ENCODE assay signal across 10 cellular contexts in the genomic region with DNA sequence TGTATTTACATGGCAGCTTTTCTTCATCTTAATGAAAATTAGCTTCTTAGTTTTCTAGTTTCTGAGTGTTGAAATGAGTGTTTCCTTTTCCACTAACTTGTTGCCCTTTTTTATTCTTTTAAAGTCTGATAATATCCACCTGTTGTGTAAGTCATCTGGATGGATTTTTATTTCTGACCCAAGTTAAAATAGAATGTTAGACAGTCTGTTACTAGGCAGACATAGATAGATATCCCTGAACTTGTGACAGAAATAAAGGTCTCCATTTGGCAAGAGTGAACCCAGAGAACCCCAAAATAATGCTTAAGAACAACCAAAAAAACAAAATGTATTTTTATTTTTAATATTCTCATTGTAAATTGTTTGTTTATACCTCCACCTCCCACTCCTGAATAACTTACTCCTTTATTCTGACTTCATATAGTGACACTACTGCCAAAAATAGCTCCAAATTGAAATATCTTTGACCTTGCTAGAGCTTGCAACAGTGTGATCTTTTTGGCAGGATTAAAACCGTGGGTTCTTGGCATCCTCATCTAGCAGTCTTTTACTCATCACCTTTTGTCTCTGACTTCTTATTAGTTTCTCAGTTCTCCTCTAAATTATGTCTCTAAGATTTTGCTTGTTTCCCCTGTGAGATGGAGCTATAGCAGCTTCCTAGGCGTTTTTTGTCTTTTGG. TPM values are rescaled to one million over a fixed set of nuclear protein-coding genes. Genes with fewer than 3 reads are reported as not detected.
A peak's percentile ranks its signal among the peaks of the same experiment; 100 is the strongest.
DNase-seq lines count a peak whose midpoint lies in the region; ATAC-seq and TF ChIP-seq lines count a peak whose summit lies in the region.
"Had no signal": no experiment of that assay in that cellular context is flagged by ENCODE, and none has a peak within 500 bp of the region (broad histone marks: within the 10 kb centered on the region; RNA-seq: fewer than 3 reads in every experiment).

No MANE protein-coding gene starts in this region.

- no peaks in the 10 kb centered on the region for H3K27me3 ChIP-seq in CD4-positive, CD25-positive, alpha-beta regulatory T cell (ENCODE audit: control insufficient read depth, insufficient read depth, low read length)

- no peaks in the 10 kb centered on the region for H3K9me3 Mint-ChIP-seq in CD4-positive, CD25-positive, alpha-beta regulatory T cell
- H3K9me3 Mint-ChIP-seq in endothelial cell (ENCODE audit: unreplicated experiment) = no peaks in the 10 kb centered on the region
- H3K9me3 Mint-ChIP-seq in naive thymus-derived CD8-positive, alpha-beta T cell = no peaks in the 10 kb centered on the region

- no peak overlapping the region for H3K4me3 Mint-ChIP-seq in CD4-positive, CD25-positive, alpha-beta regulatory T cell
- no peak overlapping the region for H3K4me3 Mint-ChIP-seq in endothelial cell (ENCODE audit: unreplicated experiment)
- no peak overlapping the region for H3K4me3 Mint-ChIP-seq in naive thymus-derived CD8-positive, alpha-beta T cell

- peaks cover 10% of the 10 kb centered on the region for H3K36me3 Mint-ChIP-seq in CD4-positive, CD25-positive, alpha-beta regulatory T cell
- H3K36me3 Mint-ChIP-seq in endothelial cell (ENCODE audit: low read depth, unreplicated experiment) = peaks cover 1% of the 10 kb centered on the region
- H3K36me3 Mint-ChIP-seq in naive thymus-derived CD8-positive, alpha-beta T cell = peaks cover 0 to 47% (median 0%) of the 10 kb centered on the region in 3 donors

- TF ChIP-seq CTCF in endothelial cell (IDR thresholded peaks at IDR 0.05; ENCODE audit: unreplicated experiment) = no peak

- no peak for ATAC-seq in CD4-positive, CD25-positive, alpha-beta regulatory T cell (ENCODE audit: low read depth in 2 of 2)
- no peak for ATAC-seq in naive thymus-derived CD8-positive, alpha-beta T cell
- ATAC-seq in GM21528 (IDR thresholded peaks at IDR 0.05; ENCODE audit: low FRiP score, unreplicated experiment) = no peak
- ATAC-seq in GM21786 (IDR thresholded peaks at IDR 0.05; ENCODE audit: unreplicated experiment) = no peak

- peaks cover 7 to 31% (median 23%) of the 10 kb centered on the region in 4 donors for H3K4me1 Mint-ChIP-seq in CD4-positive, CD25-positive, alpha-beta regulatory T cell
- peaks cover 4% of the 10 kb centered on the region for H3K4me1 Mint-ChIP-seq in endothelial cell (ENCODE audit: unreplicated experiment)
- H3K4me1 Mint-ChIP-seq in naive thymus-derived CD8-positive, alpha-beta T cell = peaks cover 3 to 24% (median 15%) of the 10 kb centered on the region in 4 donors

- H3K27ac ChIP-seq in CD4-positive, CD25-positive, alpha-beta regulatory T cell (ENCODE audit: insufficient read depth, low read length, poor library complexity, severe bottlenecking) = peak overlapping the region; percentile 51

- POLR2A ChIA-PET in naive thymus-derived CD8-positive, alpha-beta T cell (lab: Charles Lee) = interaction anchor here (1.1 kb wide), 1 partner anchor 28 kb away, joined by 3 read pairs; no protein-coding TSS in a partner anchor

- no peaks in the 10 kb centered on the region for H3K27me3 Mint-ChIP-seq in CD4-positive, CD25-positive, alpha-beta regulatory T cell
- H3K27me3 Mint-ChIP-seq in endothelial cell (ENCODE audit: unreplicated experiment) = no peaks in the 10 kb centered on the region
- H3K27me3 Mint-ChIP-seq in naive thymus-derived CD8-positive, alpha-beta T cell = no peaks in the 10 kb centered on the region

- H3K4me3 ChIP-seq in CD4-positive, CD25-positive, alpha-beta regulatory T cell (ENCODE audit: low read depth, low read length) = no peak overlapping the region

- no peak for DNase-seq in CD4-positive, CD25-positive, alpha-beta regulatory T cell
- DNase-seq in NCI-H446 treated with DMSO at 0.1 percent for 48 hours (lab: John Stamatoyannopoulos, UW) (peak; percentile 35), endothelial cell (ENCODE audit: low spot score) (no peak), A172 (ENCODE audit: low spot score) (no peak)
- DNase-seq in naive thymus-derived CD8-positive, alpha-beta T cell = no peak
- DNase-seq in stimulated activated CD4-positive, alpha-beta T cell treated with anti-CD3 and anti-CD28 coated beads, Interleukin-4, amount 100 ng/mL, for 1 hour = no peak
- DNase-seq: Calu3, NCI-H2081 treated with DMSO at 0.1 percent for 48 hours had no signal

- H3K4me1 ChIP-seq in CD4-positive, CD25-positive, alpha-beta regulatory T cell (ENCODE audit: control insufficient read depth, insufficient read depth, low read length, poor library complexity, severe bottlenecking) = no peaks in the 10 kb centered on the region

- no peaks in the 10 kb centered on the region for H3K9me3 ChIP-seq in CD4-positive, CD25-positive, alpha-beta regulatory T cell (ENCODE audit: control insufficient read depth in 2 of 2, low read length in 2 of 2)

- peaks cover 26% of the 10 kb centered on the region for H3K36me3 ChIP-seq in CD4-positive, CD25-positive, alpha-beta regulatory T cell (ENCODE audit: control insufficient read depth, insufficient read depth, low read length)

- H3K27ac Mint-ChIP-seq in CD4-positive, CD25-positive, alpha-beta regulatory T cell = peak overlapping the region in 2 of 3 donors; percentile 63 to 81
- peak overlapping the region; percentile 36 for H3K27ac Mint-ChIP-seq in endothelial cell (ENCODE audit: unreplicated experiment)
- H3K27ac Mint-ChIP-seq in naive thymus-derived CD8-positive, alpha-beta T cell = peak overlapping the region in 9 of 10 donors; percentile 17 to 86 (median 68)

RNA-seq across cellular contexts. Expression of gene SH3D21, which starts 26.9 kb away (rescaled TPM):
- 3.2 TPM for total RNA-seq in CD4-positive, CD25-positive, alpha-beta regulatory T cell
- under 1 TPM; 0.26 to 0.42 (median 0.33) TPM for polyA plus RNA-seq in CD4-positive, CD25-positive, alpha-beta regulatory T cell
- total RNA-seq in endothelial cell (ENCODE audit: unreplicated experiment) = 4.8 TPM
- 1 to 10 TPM; 2.6 to 2.7 TPM for total RNA-seq in naive thymus-derived CD8-positive, alpha-beta T cell
- polyA plus RNA-seq in naive thymus-derived CD8-positive, alpha-beta T cell = under 1 TPM in 2 of 3 donors, not detected in 1; 0.19 to 0.35 TPM
- total RNA-seq in A172 (2014; rRNA removed; shearing (Covaris generic)) = 0.98 TPM in 1 of 2 replicates, not detected in the other

RNA-seq across cellular contexts. Expression of gene EVA1B, which starts 44.2 kb away (rescaled TPM):
- total RNA-seq in CD4-positive, CD25-positive, alpha-beta regulatory T cell = 12.7 TPM
- polyA plus RNA-seq in CD4-positive, CD25-positive, alpha-beta regulatory T cell = 10 to 100 TPM in 3 of 4 donors, 1 to 10 TPM in 1; 8.7 to 18.0 (median 12.9) TPM
- 87.9 TPM for total RNA-seq in endothelial cell (ENCODE audit: unreplicated experiment)
- total RNA-seq in naive thymus-derived CD8-positive, alpha-beta T cell = 1 to 10 TPM; 1.2 to 1.6 TPM
- polyA plus RNA-seq in naive thymus-derived CD8-positive, alpha-beta T cell = 1 to 10 TPM in 1 of 3 donors, under 1 TPM in 2; 0.16 to 2.4 (median 0.43) TPM
- 9.6 and 17.8 TPM in 2 replicates for total RNA-seq in A172 (2014; rRNA removed; shearing (Covaris generic))

RNA-seq across cellular contexts. Expression of gene THRAP3, which starts 55.0 kb away (rescaled TPM):
- total RNA-seq in CD4-positive, CD25-positive, alpha-beta regulatory T cell = 84.4 TPM
- 10 to 100 TPM; 62.5 to 73.7 (median 68.2) TPM for polyA plus RNA-seq in CD4-positive, CD25-positive, alpha-beta regulatory T cell
- 129 TPM for total RNA-seq in endothelial cell (ENCODE audit: unreplicated experiment)
- total RNA-seq in naive thymus-derived CD8-positive, alpha-beta T cell = 100 to 1,000 TPM; 123 to 131 TPM
- 100 to 1,000 TPM in 1 of 3 donors, 10 to 100 TPM in 2; 87.6 to 106 (median 97.8) TPM for polyA plus RNA-seq in naive thymus-derived CD8-positive, alpha-beta T cell
- total RNA-seq in A172 (2014; rRNA removed; shearing (Covaris generic)) = 50.0 and 53.5 TPM in 2 replicates
